7 cellular contexts compared by ENCODE assay signal in the genomic region with DNA sequence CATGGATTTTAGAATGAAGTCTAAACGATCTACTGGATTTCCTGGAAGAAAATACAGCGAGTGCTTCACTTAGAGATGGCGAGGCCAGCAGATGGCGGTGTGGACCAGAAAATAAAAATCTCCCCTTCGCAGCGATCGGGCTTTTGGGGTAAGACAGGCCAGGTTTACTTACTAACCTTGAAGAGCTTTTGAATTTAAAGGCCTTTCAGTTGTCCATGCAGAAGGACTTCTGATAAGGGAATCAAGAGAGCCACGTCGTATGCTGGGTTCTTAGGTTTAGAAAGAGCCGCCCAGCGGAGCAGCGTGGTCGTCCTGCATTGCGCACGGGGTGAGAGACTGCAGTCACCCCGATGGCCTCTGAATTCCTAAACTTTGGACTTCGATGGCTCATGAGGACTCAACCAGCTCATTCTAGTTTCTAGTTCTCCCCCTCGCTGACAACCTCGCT.
DNase-seq lines count a peak whose midpoint lies in the region; ATAC-seq and TF ChIP-seq lines count a peak whose summit lies in the region.

No MANE protein-coding gene starts in this region.

- H3K4me3 Mint-ChIP-seq in stimulated activated effector memory CD8-positive, alpha-beta T cell treated with anti-CD3 and anti-CD28 coated beads, Interleukin-12 subunit alpha, Interleukin-12 subunit beta, amount 100 ng/mL, for 72 hours: no peak overlapping the region

- H3K27ac Mint-ChIP-seq in stimulated activated effector memory CD8-positive, alpha-beta T cell treated with anti-CD3 and anti-CD28 coated beads, Interleukin-12 subunit alpha, Interleukin-12 subunit beta, amount 100 ng/mL, for 72 hours: no peak overlapping the region

- DNase-seq in NCI-H146 (lab: John Stamatoyannopoulos, UW): peak; percentile 73
- DNase-seq in SKM-1 treated with dmso at 0.1 percent for 144 hours (lab: John Stamatoyannopoulos, UW; ENCODE audit: unreplicated experiment): peak; percentile 39
- DNase-seq in cerebellum (ENCODE audit: low spot score): peak; percentile 53
- peak; percentile 53 for DNase-seq in left lobe of liver (ENCODE audit: low spot score)
- peak; percentile 14 to 58 for DNase-seq in stimulated activated effector memory CD8-positive, alpha-beta T cell treated with anti-CD3 and anti-CD28 coated beads, Interleukin-12 subunit alpha, Interleukin-12 subunit beta, amount 100 ng/mL, for 72 hours (ENCODE audit: low spot score in 2 of 2)

- no peaks in the 10 kb centered on the region for H3K36me3 Mint-ChIP-seq in stimulated activated effector memory CD8-positive, alpha-beta T cell treated with anti-CD3 and anti-CD28 coated beads, Interleukin-12 subunit alpha, Interleukin-12 subunit beta, amount 100 ng/mL, for 72 hours

- H3K9me3 Mint-ChIP-seq in stimulated activated effector memory CD8-positive, alpha-beta T cell treated with anti-CD3 and anti-CD28 coated beads, Interleukin-12 subunit alpha, Interleukin-12 subunit beta, amount 100 ng/mL, for 72 hours: no peaks in the 10 kb centered on the region

- peak; percentile 53 for TF ChIP-seq CTCF in GM12873 (IDR thresholded peaks at IDR 0.05; ENCODE audit: insufficient read depth, low read depth, low read length, missing control alignments)

- H3K4me1 Mint-ChIP-seq in stimulated activated effector memory CD8-positive, alpha-beta T cell treated with anti-CD3 and anti-CD28 coated beads, Interleukin-12 subunit alpha, Interleukin-12 subunit beta, amount 100 ng/mL, for 72 hours: no peaks in the 10 kb centered on the region

- ATAC-seq in left lobe of liver: peak; percentile 93
- ATAC-seq in stimulated activated effector memory CD8-positive, alpha-beta T cell treated with anti-CD3 and anti-CD28 coated beads, Interleukin-12 subunit alpha, Interleukin-12 subunit beta, amount 100 ng/mL, for 72 hours: no peak
- ATAC-seq in HG02610 (IDR thresholded peaks at IDR 0.05; ENCODE audit: unreplicated experiment): no peak
